Comparison of ENCODE assay signal across 8 cellular contexts in genomic region chr12:48925218-48925871, GRCh38. TPM values are rescaled to one million over a fixed set of nuclear protein-coding genes. Genes with fewer than 3 reads are reported as not detected.
DNase-seq lines count a peak whose midpoint lies in the region; ATAC-seq and TF ChIP-seq lines count a peak whose summit lies in the region.

TSS of gene FKBP11 (minus strand) at chr12:48925492. CDS start at chr12:48925428, 64 bp downstream.

- H3K9ac ChIP-seq in mammary epithelial cell (ENCODE audit: insufficient read depth, low read length): peak within 1 kb of the TSS; percentile 54

- peak within 1 kb of the TSS; percentile 71 for H2AFZ ChIP-seq in mammary epithelial cell (ENCODE audit: low read depth, low read length)

- intact Hi-C loops in mammary epithelial cell (cut with micrococcal nuclease): no loop called here

- BruUV-seq in mammary epithelial cell (replicated peaks; lab: Mats Ljungman, UMichigan): no TSS peak

- in situ Hi-C loops in mammary epithelial cell (cut with MboI; ENCODE audit: low sequenced_read_pairs in 2 of 2): no loop called here

- H4K20me1 ChIP-seq in mammary epithelial cell (ENCODE audit: insufficient read depth, low read length): no peaks in the 10 kb centered on the region

- 5% methylated on average over 25 of the region's 39 CpGs for WGBS in mammary epithelial cell (ENCODE audit: low coverage, missing lambda C conversion rate)

- H3K36me3 ChIP-seq in WERI-Rb-1 (peaks cover 10% of the 10 kb centered on the region), mammary epithelial cell (ENCODE audit: insufficient read depth, low read length) (peaks cover 2% of the 10 kb centered on the region), kidney epithelial cell (ENCODE audit: control insufficient read depth, insufficient read depth, low read length) (no peaks in the 10 kb centered on the region)

- H3K4me3 ChIP-seq in WERI-Rb-1 (ENCODE audit: low read depth, low read length): peak within 1 kb of the TSS; percentile 77
- H3K4me3 ChIP-seq in mammary epithelial cell (replicated peaks in 1 of 3; ENCODE audit: insufficient read depth in 1 of 3, low read depth in 2 of 3, low read length in 3 of 3): peak within 1 kb of the TSS; percentile 64 to 87 (median 73)
- H3K4me3 ChIP-seq in kidney epithelial cell (ENCODE audit: low read depth, low read length): peak within 1 kb of the TSS; percentile 73

- H3K9me3 ChIP-seq in WERI-Rb-1 (ENCODE audit: severe bottlenecking) (no peaks in the 10 kb centered on the region), mammary epithelial cell (replicated peaks; ENCODE audit: insufficient read depth, low read length) (no peaks in the 10 kb centered on the region)

- CTCF ChIA-PET in mammary epithelial cell (lab: Charles Lee; ENCODE audit: low non-redundant PET): no interaction called here

- TF ChIP-seq CTCF in WERI-Rb-1 (IDR thresholded peaks at IDR 0.05; ENCODE audit: low read depth, low read length): no peak
- TF ChIP-seq CTCF in mammary epithelial cell (conservative IDR thresholded peaks at IDR 0.05 in 1 of 2, IDR thresholded peaks at IDR 0.05 in 1 of 2; ENCODE audit: extremely low read depth in 1 of 2, insufficient read depth in 1 of 2, low read depth in 1 of 2, low read length in 2 of 2): no peak
- TF ChIP-seq CTCF in kidney epithelial cell (IDR thresholded peaks at IDR 0.05; ENCODE audit: insufficient read depth, low read length, poor library complexity, severe bottlenecking): no peak

- ATAC-seq in HG03342 (IDR thresholded peaks at IDR 0.05; ENCODE audit: unreplicated experiment): peak; percentile 52

- peak; percentile 62 for DNase-seq in NK-92 treated with Interleukin-12 subunit alpha and Interleukin-12 subunit beta, amount 100 ng/mL, for 24 hours (lab: John Stamatoyannopoulos, UW)
- DNase-seq in NK-92 (lab: John Stamatoyannopoulos, UW; ENCODE audit: unreplicated experiment) (no peak), WERI-Rb-1 (peak; percentile 25), mammary epithelial cell (peak; percentile 20), kidney epithelial cell (ENCODE audit: low read depth) (no peak), SHP77 treated with DMSO at 0.1 percent for 48 hours (lab: John Stamatoyannopoulos, UW) (no peak)
- DNase-seq in stimulated activated CD4-positive, alpha-beta T cell treated with anti-CD3 and anti-CD28 coated beads, Interleukin-2, amount 100 ng/mL, for 24 hours: peak; percentile 76 to 79

- dilution Hi-C loops in mammary epithelial cell (cut with HindIII; ENCODE audit: low sequenced_read_pairs): no loop called here

- no peaks in the 10 kb centered on the region for H3K79me2 ChIP-seq in mammary epithelial cell (ENCODE audit: insufficient read depth, low read length)

- no peak within 1 kb of the TSS for H3K27ac ChIP-seq in WERI-Rb-1
- peak within 1 kb of the TSS; percentile 1 for H3K27ac ChIP-seq in mammary epithelial cell (ENCODE audit: insufficient read depth, low read depth, low read length)

- peak within 1 kb of the TSS; percentile 89 for H3K4me2 ChIP-seq in mammary epithelial cell (ENCODE audit: insufficient read depth, low read depth, low read length)

- H3K27me3 ChIP-seq in WERI-Rb-1 (ENCODE audit: insufficient read depth, low read depth, severe bottlenecking) (no peaks in the 10 kb centered on the region), mammary epithelial cell (ENCODE audit: insufficient read depth, low read length) (no peaks in the 10 kb centered on the region), kidney epithelial cell (ENCODE audit: control insufficient read depth, insufficient read depth, low read length) (no peaks in the 10 kb centered on the region)

- peaks cover 7% of the 10 kb centered on the region for H3K4me1 ChIP-seq in mammary epithelial cell (ENCODE audit: insufficient read depth, low read length)

RNA-seq across cellular contexts. Expression of gene FKBP11, which starts in this region (rescaled TPM):
- total RNA-seq in mammary epithelial cell (10 to 100 TPM in 1 of 2 donors, 1 to 10 TPM in 1; 5.2 to 11.4 TPM), kidney epithelial cell (12.4 and 14.8 TPM in 2 replicates)
- 19.6 TPM for polyA plus RNA-seq in mammary epithelial cell
- polyA minus RNA-seq in mammary epithelial cell: 51.6 TPM

Comparison
In these comparisons a context has a peak if more than half of its experiments do, and no peak if none do; other contexts are left out.
1. DNase-seq: peak in NK-92 treated with Interleukin-12 subunit alpha and Interleukin-12 subunit beta, amount 100 ng/mL, for 24 hours (single experiment), WERI-Rb-1 (single experiment), mammary epithelial cell (single experiment) and stimulated activated CD4-positive, alpha-beta T cell treated with anti-CD3 and anti-CD28 coated beads, Interleukin-2, amount 100 ng/mL, for 24 hours (2 of 2); none in NK-92 (single experiment), kidney epithelial cell (single experiment) and SHP77 treated with DMSO at 0.1 percent for 48 hours (single experiment).
2. Peak in every context shown above with its lines, with median percentiles within 50 percentile points of each other: H3K4me3 ChIP-seq.